In genomic region chr4:77073981-77074865, GRCh38 we compare ENCODE assay signal across 9 cellular contexts. TPM values are rescaled to one million over a fixed set of nuclear protein-coding genes. Genes with fewer than 3 reads are reported as not detected.
DNase-seq lines count a peak whose midpoint lies in the region; FAIRE-seq and TF ChIP-seq lines count a peak whose summit lies in the region.
"Had no signal": no experiment of that assay in that cellular context is flagged by ENCODE, and none has a peak within 500 bp of the region (broad histone marks: within the 10 kb centered on the region; RNA-seq: fewer than 3 reads in every experiment).

No MANE protein-coding gene starts in this region.

- H3K4me1 ChIP-seq in adipocyte (ENCODE audit: control insufficient read depth, insufficient read depth, low read length) = peaks cover 43% of the 10 kb centered on the region
- peaks cover 0 to 11% of the 10 kb centered on the region in 2 donors for H3K4me1 ChIP-seq in kidney (ENCODE audit: control insufficient read depth in 1 of 2, insufficient read depth in 1 of 2, low read depth in 1 of 2, low read length in 2 of 2)
- H3K4me1 ChIP-seq in thyroid gland = peaks cover 18 to 24% of the 10 kb centered on the region in 2 donors

- TF ChIP-seq CTCF in kidney (IDR thresholded peaks at IDR 0.05; ENCODE audit: borderline replicate concordance, extremely low read depth, insufficient read depth) (no peak), thyroid gland (IDR thresholded peaks at IDR 0.05) (no peak)

- TF ChIP-seq POLR2A in thyroid gland (IDR thresholded peaks at IDR 0.05) = no peak

- H3K9ac ChIP-seq in adipocyte (ENCODE audit: low read length) = peak overlapping the region; percentile 90
- H3K9ac ChIP-seq in kidney (ENCODE audit: low read length in 2 of 2) = peak overlapping the region; percentile 87

- H3K36me3 ChIP-seq in adipocyte (ENCODE audit: control insufficient read depth, insufficient read depth, low read length, severe bottlenecking) (no peaks in the 10 kb centered on the region), kidney (ENCODE audit: control insufficient read depth in 1 of 2, insufficient read depth in 2 of 2, low read length in 2 of 2) (no peaks in the 10 kb centered on the region), thyroid gland (no peaks in the 10 kb centered on the region)

- H3K27me3 ChIP-seq in adipocyte (replicated peaks; ENCODE audit: control insufficient read depth, insufficient read depth, low read length) = no peaks in the 10 kb centered on the region
- H3K27me3 ChIP-seq in thyroid gland = no peaks in the 10 kb centered on the region

- WGBS in thyroid gland, 2 donors = 7 to 8% methylated on average over 12 of the region's 12 CpGs

- H3K9me3 ChIP-seq in adipocyte (ENCODE audit: control insufficient read depth, low read length) = no peaks in the 10 kb centered on the region
- H3K9me3 ChIP-seq in kidney (ENCODE audit: control insufficient read depth in 1 of 2, low read length in 2 of 2) = no peaks in the 10 kb centered on the region
- H3K9me3 ChIP-seq in thyroid gland = no peaks in the 10 kb centered on the region

- H3K27ac ChIP-seq in kidney (ENCODE audit: low read depth in 2 of 2, low read length in 2 of 2) = peak overlapping the region; percentile 66 to 69
- peak overlapping the region; percentile 98 to 100 (median 100) for H3K27ac ChIP-seq in thyroid gland

- DNase-seq in NCI-H1436 (lab: John Stamatoyannopoulos, UW) (peak; percentile 50), NCI-H1436 treated with DMSO at 0.1 percent for 48 hours (lab: John Stamatoyannopoulos, UW) (no peak), adipocyte (ENCODE audit: low read depth) (peak; percentile 50), kidney (no peak), thyroid gland (no peak), UCSD-AML1 (lab: John Stamatoyannopoulos, UW; ENCODE audit: unreplicated experiment) (no peak), COLO829 (ENCODE audit: low spot score) (no peak), HTR-8/SVneo (ENCODE audit: insufficient read length, low spot score) (no peak)

- FAIRE-seq in kidney (lab: Jason Lieb, UNC) (no peak), HTR-8/SVneo (lab: Jason Lieb, UNC) (no peak)
- FAIRE-seq: colon had no signal

- H3K4me3 ChIP-seq in adipocyte (ENCODE audit: low read length) (peak overlapping the region; percentile 92), kidney (ENCODE audit: low read length in 2 of 2) (peak overlapping the region; percentile 89 to 95), thyroid gland (replicated peaks in 1 of 3) (peak overlapping the region in 2 of 3 donors; percentile 81 to 87)

- intact Hi-C loops in kidney (cut with DNase I) (no loop called here), thyroid gland (cut with DNase I) (no loop called here)

RNA-seq across cellular contexts. Expression of gene CCNI, which starts 1.6 kb away (rescaled TPM):
- total RNA-seq in kidney (314 TPM), thyroid gland (100 to 1,000 TPM; 302 to 449 (median 371) TPM)
- 172 TPM for polyA plus RNA-seq in kidney (ENCODE audit: insufficient read depth, low read depth, low replicate concordance)

Comparison
In these comparisons a context has a peak if more than half of its experiments do, and no peak if none do; other contexts are left out.
1. DNase-seq: peak in NCI-H1436 (single experiment) and adipocyte (single experiment); none in NCI-H1436 treated with DMSO at 0.1 percent for 48 hours (single experiment), kidney (single experiment), thyroid gland (0 of 2), UCSD-AML1 (single experiment), COLO829 (single experiment) and HTR-8/SVneo (single experiment).
2. Peak in every context shown above with its lines, with median percentiles within 50 percentile points of each other: H3K4me3 ChIP-seq.